15 cellular contexts compared by ENCODE assay signal in genomic region chr13:30736461-30736860, GRCh38. TPM values are rescaled to one million over a fixed set of nuclear protein-coding genes. Genes with fewer than 3 reads are reported as not detected.
DNase-seq lines count a peak whose midpoint lies in the region; ATAC-seq and TF ChIP-seq lines count a peak whose summit lies in the region.
"Had no signal": no experiment of that assay in that cellular context is flagged by ENCODE, and none has a peak within 500 bp of the region (broad histone marks: within the 10 kb centered on the region; RNA-seq: fewer than 3 reads in every experiment).

No MANE protein-coding gene starts in this region.

- peaks cover 42 to 51% of the 10 kb centered on the region in 2 donors for H3K4me1 ChIP-seq in naive thymus-derived CD4-positive, alpha-beta T cell (ENCODE audit: control insufficient read depth in 2 of 2, insufficient read depth in 2 of 2, low read length in 2 of 2)

- ATAC-seq in CD4-positive, alpha-beta T cell (ENCODE audit: poor library complexity) = no peak
- ATAC-seq in naive thymus-derived CD4-positive, alpha-beta T cell = no peak
- ATAC-seq in HG03460 (IDR thresholded peaks at IDR 0.05; ENCODE audit: unreplicated experiment) = no peak
- ATAC-seq: left cardiac atrium, WTC11 had no signal

- H3K4me3 Mint-ChIP-seq in CD4-positive, alpha-beta T cell = peak overlapping the region; percentile 96
- H3K4me3 Mint-ChIP-seq in activated T-helper 1 cell treated with anti-CD3 and anti-CD28 coated beads, Interleukin-12 subunit alpha, Interleukin-12 subunit beta, Interleukin-2, Interleukin-4 antibody, amounts not matched to agents 30 ng/mL and 10 ng/mL and 1 ng/mL, durations not matched to agents 14 hours and 24 hours and 36 hours = peak overlapping the region; percentile 98
- peak overlapping the region; percentile 83 to 99 (median 97) for H3K4me3 Mint-ChIP-seq in naive thymus-derived CD4-positive, alpha-beta T cell
- H3K4me3 Mint-ChIP-seq: WTC11 had no signal

- intact Hi-C loops in CD4-positive, alpha-beta T cell (cut with DNase I, micrococcal nuclease) = loop anchor here (5.0 kb wide), 2 partner anchors 54 to 66 kb away; no protein-coding TSS in a partner anchor
- intact Hi-C loops in activated T-helper 1 cell treated with anti-CD3 and anti-CD28 coated beads, Interleukin-12 subunit alpha, Interleukin-12 subunit beta, Interleukin-2, Interleukin-4 antibody, amounts not matched to agents 30 ng/mL and 10 ng/mL and 1 ng/mL, durations not matched to agents 14 hours and 24 hours and 36 hours (cut with micrococcal nuclease) = loop anchor here (5.0 kb wide), 2 partner anchors 34 to 131 kb away; no protein-coding TSS in a partner anchor
- intact Hi-C loops in naive thymus-derived CD4-positive, alpha-beta T cell (cut with micrococcal nuclease) = loop anchor here (2.0 to 10.0 kb wide), 3 partner anchors 34 to 1142 kb away; partner anchors contain the start of gene SLC7A1 (in 1 of the 2)

- POLR2A ChIA-PET in CD4-positive, alpha-beta T cell (lab: Charles Lee) = interaction anchor here (1.7 to 3.8 kb wide), 2 partner anchors 17 to 119 kb away, joined by 6 to 24 read pairs; partner anchors contain the start of gene USPL1
- POLR2A ChIA-PET in naive thymus-derived CD4-positive, alpha-beta T cell (lab: Charles Lee) = interaction anchor here (1.3 to 2.8 kb wide), 4 partner anchors 11 to 272 kb away, joined by 3 to 20 read pairs (median 4); partner anchors contain the start of gene USPL1

- peaks cover 78% of the 10 kb centered on the region for H3K4me1 Mint-ChIP-seq in CD4-positive, alpha-beta T cell (ENCODE audit: low read depth)
- peaks cover 76% of the 10 kb centered on the region for H3K4me1 Mint-ChIP-seq in activated T-helper 1 cell treated with anti-CD3 and anti-CD28 coated beads, Interleukin-12 subunit alpha, Interleukin-12 subunit beta, Interleukin-2, Interleukin-4 antibody, amounts not matched to agents 30 ng/mL and 10 ng/mL and 1 ng/mL, durations not matched to agents 14 hours and 24 hours and 36 hours (ENCODE audit: low read depth)
- peaks cover 56 to 81% (median 73%) of the 10 kb centered on the region in 7 donors for H3K4me1 Mint-ChIP-seq in naive thymus-derived CD4-positive, alpha-beta T cell

- H3K27me3 ChIP-seq in CD4-positive, alpha-beta T cell (ENCODE audit: control insufficient read depth, insufficient read depth, low read length) = no peaks in the 10 kb centered on the region
- H3K27me3 ChIP-seq in HL-60 (ENCODE audit: insufficient read depth, poor library complexity, severe bottlenecking) = no peaks in the 10 kb centered on the region
- H3K27me3 ChIP-seq in naive thymus-derived CD4-positive, alpha-beta T cell (ENCODE audit: control insufficient read depth in 2 of 2, insufficient read depth in 2 of 2, low read length in 2 of 2) = no peaks in the 10 kb centered on the region

- H3K36me3 ChIP-seq in naive thymus-derived CD4-positive, alpha-beta T cell (ENCODE audit: control insufficient read depth in 2 of 3, insufficient read depth in 3 of 3, low read length in 3 of 3) = no peaks in the 10 kb centered on the region

- peak overlapping the region; percentile 81 for H3K27ac Mint-ChIP-seq in CD4-positive, alpha-beta T cell
- H3K27ac Mint-ChIP-seq in activated T-helper 1 cell treated with anti-CD3 and anti-CD28 coated beads, Interleukin-12 subunit alpha, Interleukin-12 subunit beta, Interleukin-2, Interleukin-4 antibody, amounts not matched to agents 30 ng/mL and 10 ng/mL and 1 ng/mL, durations not matched to agents 14 hours and 24 hours and 36 hours = peak overlapping the region; percentile 84
- peak overlapping the region in 8 of 9 donors; percentile 78 to 98 (median 88) for H3K27ac Mint-ChIP-seq in naive thymus-derived CD4-positive, alpha-beta T cell
- H3K27ac Mint-ChIP-seq: WTC11 had no signal

- peaks cover 6% of the 10 kb centered on the region for H3K36me3 Mint-ChIP-seq in CD4-positive, alpha-beta T cell (ENCODE audit: low read depth)
- H3K36me3 Mint-ChIP-seq in activated T-helper 1 cell treated with anti-CD3 and anti-CD28 coated beads, Interleukin-12 subunit alpha, Interleukin-12 subunit beta, Interleukin-2, Interleukin-4 antibody, amounts not matched to agents 30 ng/mL and 10 ng/mL and 1 ng/mL, durations not matched to agents 14 hours and 24 hours and 36 hours (ENCODE audit: low read depth) = peaks cover 10% of the 10 kb centered on the region
- H3K36me3 Mint-ChIP-seq in naive thymus-derived CD4-positive, alpha-beta T cell = peaks cover 0 to 22% (median 0%) of the 10 kb centered on the region in 5 donors
- H3K36me3 Mint-ChIP-seq: WTC11 had no signal

- no peak for DNase-seq in CD4-positive, alpha-beta T cell
- DNase-seq in HL-60 (ENCODE audit: low read depth in 1 of 2, low spot score in 1 of 2) = no peak
- no peak for DNase-seq in activated T-helper 1 cell treated with anti-CD3 and anti-CD28 coated beads, Interleukin-12 subunit alpha, Interleukin-12 subunit beta, Interleukin-2, Interleukin-4 antibody, amounts not matched to agents 30 ng/mL and 10 ng/mL and 1 ng/mL, durations not matched to agents 14 hours and 24 hours and 36 hours (ENCODE audit: low spot score)
- DNase-seq in naive thymus-derived CD4-positive, alpha-beta T cell = no peak
- no peak for DNase-seq in GM10266 (ENCODE audit: extremely low spot score)
- DNase-seq in stimulated activated naive CD4-positive, alpha-beta T cell treated with Interleukin-2 at 50 U/mL for 16 hours (lab: John Stamatoyannopoulos, UW) = no peak
- no peak for DNase-seq in NK-92 (lab: John Stamatoyannopoulos, UW; ENCODE audit: unreplicated experiment)
- DNase-seq: dorsolateral prefrontal cortex, left cardiac atrium, NCI-H1694 treated with DMSO at 0.1 percent for 48 hours, NCI-H82 had no signal

- H3K9me3 ChIP-seq in CD4-positive, alpha-beta T cell (ENCODE audit: control insufficient read depth, low read length) = no peaks in the 10 kb centered on the region
- H3K9me3 ChIP-seq in naive thymus-derived CD4-positive, alpha-beta T cell (ENCODE audit: control insufficient read depth in 2 of 3, low read length in 3 of 3) = no peaks in the 10 kb centered on the region

- H3K4me3 ChIP-seq in HL-60 (replicated peaks; ENCODE audit: insufficient read depth, low read length) = peak overlapping the region; percentile 55
- H3K4me3 ChIP-seq in naive thymus-derived CD4-positive, alpha-beta T cell (ENCODE audit: low read length) = peak overlapping the region; percentile 71

- H3K27ac ChIP-seq in CD4-positive, alpha-beta T cell (ENCODE audit: low read depth, low read length) = no peak overlapping the region
- peak overlapping the region; percentile 89 for H3K27ac ChIP-seq in HL-60 (replicated peaks)
- no peak overlapping the region for H3K27ac ChIP-seq in naive thymus-derived CD4-positive, alpha-beta T cell (ENCODE audit: low read depth, low read length)

- no peaks in the 10 kb centered on the region for H3K9me3 Mint-ChIP-seq in CD4-positive, alpha-beta T cell
- no peaks in the 10 kb centered on the region for H3K9me3 Mint-ChIP-seq in activated T-helper 1 cell treated with anti-CD3 and anti-CD28 coated beads, Interleukin-12 subunit alpha, Interleukin-12 subunit beta, Interleukin-2, Interleukin-4 antibody, amounts not matched to agents 30 ng/mL and 10 ng/mL and 1 ng/mL, durations not matched to agents 14 hours and 24 hours and 36 hours
- H3K9me3 Mint-ChIP-seq in naive thymus-derived CD4-positive, alpha-beta T cell = no peaks in the 10 kb centered on the region
- H3K9me3 Mint-ChIP-seq: WTC11 had no signal

- TF ChIP-seq CTCF in CD4-positive, alpha-beta T cell (IDR thresholded peaks at IDR 0.05) = no peak
- TF ChIP-seq CTCF in HL-60 (IDR thresholded peaks at IDR 0.05; ENCODE audit: insufficient read depth, low read length) (no peak), GM10266 (IDR thresholded peaks at IDR 0.05; ENCODE audit: control insufficient read depth, insufficient read depth, low read depth, missing control alignments) (no peak)

- CTCF ChIA-PET in CD4-positive, alpha-beta T cell (lab: Charles Lee) = interaction anchor here (0.5 to 1.2 kb wide), 3 partner anchors 66 to 604 kb away, joined by 3 read pairs; no protein-coding TSS in a partner anchor
- CTCF ChIA-PET in naive thymus-derived CD4-positive, alpha-beta T cell (lab: Charles Lee) = interaction anchor here (0.7 to 1.2 kb wide), 2 partner anchors 66 to 67 kb away, joined by 3 to 4 read pairs; no protein-coding TSS in a partner anchor

- H3K27me3 Mint-ChIP-seq in CD4-positive, alpha-beta T cell = no peaks in the 10 kb centered on the region
- H3K27me3 Mint-ChIP-seq in activated T-helper 1 cell treated with anti-CD3 and anti-CD28 coated beads, Interleukin-12 subunit alpha, Interleukin-12 subunit beta, Interleukin-2, Interleukin-4 antibody, amounts not matched to agents 30 ng/mL and 10 ng/mL and 1 ng/mL, durations not matched to agents 14 hours and 24 hours and 36 hours (ENCODE audit: insufficient read depth) = peaks cover 5% of the 10 kb centered on the region
- peaks cover 0 to 4% (median 0%) of the 10 kb centered on the region in 5 donors for H3K27me3 Mint-ChIP-seq in naive thymus-derived CD4-positive, alpha-beta T cell

RNA-seq across cellular contexts. Expression of gene ALOX5AP, which starts 1.1 kb away (rescaled TPM):
- 10 to 100 TPM; 16.5 to 19.0 TPM for total RNA-seq in CD4-positive, alpha-beta T cell
- total RNA-seq in activated T-helper 1 cell treated with anti-CD3 and anti-CD28 coated beads, Interleukin-12 subunit alpha, Interleukin-12 subunit beta, Interleukin-2, Interleukin-4 antibody, amounts not matched to agents 30 ng/mL and 10 ng/mL and 1 ng/mL, durations not matched to agents 14 hours and 24 hours and 36 hours = 65.8 and 72.2 TPM in 2 replicates
- total RNA-seq in naive thymus-derived CD4-positive, alpha-beta T cell = 100 to 1,000 TPM in 1 of 5 experiments, 10 to 100 TPM in 4; 22.1 to 110 (median 24.4) TPM
- 100 to 1,000 TPM; 190 to 198 TPM for polyA plus RNA-seq in naive thymus-derived CD4-positive, alpha-beta T cell
- total RNA-seq: osteocyte, SK-MEL-5, WTC11 had no signal
